In genomic region chr11:64766881-64767280, GRCh38 we compare ENCODE assay signal across 12 cellular contexts. TPM values are rescaled to one million over a fixed set of nuclear protein-coding genes. Genes with fewer than 3 reads are reported as not detected.
DNase-seq lines count a peak whose midpoint lies in the region; ATAC-seq and TF ChIP-seq lines count a peak whose summit lies in the region.
"Had no signal": no experiment of that assay in that cellular context is flagged by ENCODE, and none has a peak within 500 bp of the region (broad histone marks: within the 10 kb centered on the region; RNA-seq: fewer than 3 reads in every experiment).

No MANE protein-coding gene starts in this region.

- WGBS in SK-N-SH (ENCODE audit: low lambda C conversion rate) = 96% methylated on average over 8 of the region's 11 CpGs
- no CpG with 5 or more reads among the region's 11 CpGs for WGBS in H9 (ENCODE audit: extremely low coverage, insufficient read length, low lambda C conversion rate)

- H3K18ac ChIP-seq in H9 (ENCODE audit: insufficient read length, low read depth, low read length) = no peak overlapping the region

- peaks cover 63 to 89% (median 81%) of the 10 kb centered on the region in 3 experiments; a peak in 6 of 7 replicates for H3K36me3 Mint-ChIP-seq in H9 (ENCODE audit: insufficient read depth in 1 of 3, low read depth in 3 of 3)

- no peak for TF ChIP-seq EP300 in SK-N-SH (IDR thresholded peaks at IDR 0.05; ENCODE audit: borderline replicate concordance in 1 of 2, low read depth in 1 of 2, low read length in 1 of 2)

- no peak overlapping the region for H4K5ac ChIP-seq in H9 (ENCODE audit: insufficient read length, low read depth, low read length)

- H3K27me3 Mint-ChIP-seq in H9 (ENCODE audit: low read depth) = no peaks in the 10 kb centered on the region
- H3K27me3 Mint-ChIP-seq: type B pancreatic cell had no signal

- H3K79me2 ChIP-seq in SK-N-SH (ENCODE audit: insufficient read depth) (peaks cover 54% of the 10 kb centered on the region), H9 (ENCODE audit: insufficient read depth, low read length) (no peaks in the 10 kb centered on the region)

- no peak overlapping the region for H3K14ac ChIP-seq in H9 (ENCODE audit: insufficient read depth, low read length)

- CTCF ChIA-PET in SK-N-SH (lab: Yijun Ruan, JAX) = interaction anchor here (0.6 to 4.4 kb wide), 13 partner anchors 7 to 78 kb away, joined by 3 to 47 read pairs (median 3); partner anchors contain the start of genes PYGM and SF1

- no peak for TF ChIP-seq CTCF in SK-N-SH (IDR thresholded peaks at IDR 0.05)
- no peak for TF ChIP-seq CTCF in H9 (conservative IDR thresholded peaks at IDR 0.05)
- TF ChIP-seq CTCF in coronary artery (IDR thresholded peaks at IDR 0.05) = no peak

- H3K4me1 Mint-ChIP-seq in H9 = peaks cover 52 to 64% of the 10 kb centered on the region in 2 experiments

- no peak overlapping the region for H4K91ac ChIP-seq in H9 (ENCODE audit: insufficient read length, low read depth, low read length)

- H3K23me2 ChIP-seq in H9 (ENCODE audit: insufficient read length, low read depth, low read length, poor library complexity, severe bottlenecking) = no peaks in the 10 kb centered on the region

- no peaks in the 10 kb centered on the region; a peak in 1 of 5 replicates for H3K9me3 Mint-ChIP-seq in H9
- H3K9me3 Mint-ChIP-seq: nephron, type B pancreatic cell had no signal

- no peak for ATAC-seq in SK-N-SH treated with all-trans-retinoic acid at 6 μM for 48 hours

- H4K20me1 ChIP-seq in SK-N-SH (ENCODE audit: insufficient read depth) (peaks cover 82% of the 10 kb centered on the region), H9 (ENCODE audit: control insufficient read depth, insufficient read depth, insufficient read length) (peaks cover 3% of the 10 kb centered on the region)

- H2AFZ ChIP-seq in SK-N-SH (ENCODE audit: low read depth) (no peak overlapping the region), H9 (ENCODE audit: low read length) (no peak overlapping the region)

- no peak overlapping the region for H2BK20ac ChIP-seq in H9 (ENCODE audit: low read depth, low read length, poor library complexity, severe bottlenecking)

- H3K4me1 ChIP-seq in SK-N-SH (ENCODE audit: control insufficient read depth in 1 of 2, insufficient read depth in 2 of 2, low read depth in 1 of 2, low read length in 1 of 2) (peaks cover 11 to 19% of the 10 kb centered on the region in 2 experiments; a peak in 3 of 4 replicates), H9 (ENCODE audit: insufficient read depth, low read length) (peaks cover 4% of the 10 kb centered on the region; the same call in 1 of the 2 replicates), rectal smooth muscle tissue (ENCODE audit: control insufficient read depth, insufficient read depth, low read length) (peaks cover 29% of the 10 kb centered on the region)

- H2BK15ac ChIP-seq in H9 (ENCODE audit: low read depth, low read length) = no peak overlapping the region

- H3K9me3 ChIP-seq in SK-N-SH (no peaks in the 10 kb centered on the region), H9 (ENCODE audit: control insufficient read depth, low read depth, low read length) (no peaks in the 10 kb centered on the region)

- H3K27me3 ChIP-seq in SK-N-SH (ENCODE audit: insufficient read depth) (no peaks in the 10 kb centered on the region), H9 (ENCODE audit: insufficient read depth, low read length) (no peaks in the 10 kb centered on the region), rectal smooth muscle tissue (ENCODE audit: control insufficient read depth, insufficient read depth, low read length) (no peaks in the 10 kb centered on the region)
- H3K27me3 ChIP-seq: foreskin keratinocyte had no signal

- POLR2A ChIA-PET in SK-N-SH (lab: Yijun Ruan, JAX) = no interaction called here

- H3K27ac ChIP-seq in SK-N-SH (ENCODE audit: low read depth in 2 of 2, low read length in 1 of 2) (no peak overlapping the region; a peak in 1 of 4 replicates), H9 (ENCODE audit: insufficient read length, low read depth, low read length) (no peak overlapping the region), coronary artery (peak overlapping the region; percentile 23 to 74), rectal smooth muscle tissue (ENCODE audit: low read depth, low read length) (peak overlapping the region; percentile 58)
- H3K27ac ChIP-seq: foreskin keratinocyte had no signal

- H3K4me2 ChIP-seq in SK-N-SH = no peak overlapping the region
- no peak overlapping the region for H3K4me2 ChIP-seq in H9 (ENCODE audit: insufficient read depth, insufficient read length, low read length)

- no peak overlapping the region for H2BK12ac ChIP-seq in H9 (ENCODE audit: insufficient read length, low read depth, low read length)

- no peak overlapping the region for H3K4me3 ChIP-seq in SK-N-SH (ENCODE audit: low read depth in 2 of 2, low read length in 1 of 2)
- no peak overlapping the region for H3K4me3 ChIP-seq in coronary artery
- H3K4me3 ChIP-seq in rectal smooth muscle tissue (ENCODE audit: low read length) = no peak overlapping the region

- H2BK5ac ChIP-seq in H9 (ENCODE audit: insufficient read length, low read length) = no peak overlapping the region

- no peak overlapping the region for H3K4me3 Mint-ChIP-seq in H9
- H3K4me3 Mint-ChIP-seq: nephron, type B pancreatic cell had no signal

- H2AK5ac ChIP-seq in H9 (ENCODE audit: insufficient read length, low read length) = no peak overlapping the region

- H3K56ac ChIP-seq in H9 (ENCODE audit: insufficient read length, low read depth, low read length) = no peak overlapping the region

- peak overlapping the region in 2 of 3 experiments; percentile 81 to 86; a peak in 2 of 7 replicates for H3K27ac Mint-ChIP-seq in H9

- peaks cover 3% of the 10 kb centered on the region for H3K79me1 ChIP-seq in H9 (ENCODE audit: insufficient read depth, low read depth, low read length, poor library complexity, severe bottlenecking)

- peaks cover 72 to 92% of the 10 kb centered on the region in 2 experiments for H3K36me3 ChIP-seq in SK-N-SH (replicated peaks in 1 of 2; ENCODE audit: control insufficient read depth in 1 of 2, insufficient read depth in 2 of 2, low read length in 1 of 2)
- peaks cover 71% of the 10 kb centered on the region for H3K36me3 ChIP-seq in rectal smooth muscle tissue (ENCODE audit: control insufficient read depth, insufficient read depth, low read length)

- DNase-seq in SK-N-SH (peak; percentile 8), H9 (no peak), coronary artery (ENCODE audit: low spot score) (no peak), NCI-H1694 (lab: John Stamatoyannopoulos, UW) (no peak), DMS79 (lab: John Stamatoyannopoulos, UW) (no peak), HT-29 (ENCODE audit: low spot score) (no peak)
- DNase-seq: foreskin keratinocyte, small intestine had no signal

- H3K9ac ChIP-seq in SK-N-SH (no peak overlapping the region), H9 (ENCODE audit: extremely low read depth, insufficient read length, low read length) (no peak overlapping the region), rectal smooth muscle tissue (ENCODE audit: low read length) (no peak overlapping the region)

- no peak for TF ChIP-seq RAD21 in SK-N-SH (IDR thresholded peaks at IDR 0.05; ENCODE audit: low read length)

- peaks cover 59% of the 10 kb centered on the region for H3F3A ChIP-seq in SK-N-SH (replicated peaks; ENCODE audit: insufficient read depth)

- H3K4ac ChIP-seq in H9 (ENCODE audit: low read depth, low read length) = no peak overlapping the region

- H3T11ph ChIP-seq in H9 (ENCODE audit: low read length) = no peak overlapping the region

- H3K9me2 ChIP-seq in SK-N-SH = no peaks in the 10 kb centered on the region

- no peak overlapping the region for H3K23ac ChIP-seq in H9 (ENCODE audit: insufficient read length, low read depth, low read length)

- H2BK120ac ChIP-seq in H9 (ENCODE audit: low read depth, low read length, poor library complexity, severe bottlenecking) = no peak overlapping the region

- H4K8ac ChIP-seq in H9 (replicated peaks; ENCODE audit: insufficient read length, low read depth, low read length) = no peak overlapping the region

TF ChIP-seq in SK-N-SH, 30 proteins besides CTCF, POLR2A, EP300 and RAD21 (continues in another document):
- no peak for TF ChIP-seq FOXJ3 (CRISPR knock-in tag; IDR thresholded peaks at IDR 0.05)
- TF ChIP-seq RFX5 (IDR thresholded peaks at IDR 0.05; ENCODE audit: low read length) = no peak
- TF ChIP-seq RCOR1 (IDR thresholded peaks at IDR 0.05; ENCODE audit: low read length) = no peak
- TF ChIP-seq GATA2 (CRISPR knock-in tag; IDR thresholded peaks at IDR 0.05) = no peak

TF ChIP-seq in SK-N-SH treated with all-trans-retinoic acid at 6 μM for 48 hours, 23 proteins besides CTCF, POLR2A, EP300 and RAD21 (continues in another document):
- TF ChIP-seq GLIS3 (CRISPR knock-in tag; IDR thresholded peaks at IDR 0.05) = no peak

RNA-seq across cellular contexts. Expression of gene PYGM, which starts 7.1 kb away (rescaled TPM):
- 0.08 TPM in 2 replicates for polyA plus RNA-seq in SK-N-SH (2012; rRNA removed)
- 0.03 and 0.05 TPM in 2 replicates for polyA plus RNA-seq in SK-N-SH (2012; cell fraction: cytosol; rRNA removed)
- 0.21 and 0.23 TPM in 2 replicates for polyA plus RNA-seq in SK-N-SH (2012; cell fraction: nucleus; rRNA removed)
- total RNA-seq in H9 (2021) = 3.6 TPM in 2 replicates
- total RNA-seq in HT-29 (2014; rRNA removed; shearing (Covaris generic)) = 0.16 and 0.23 TPM in 2 replicates

RNA-seq across cellular contexts. Expression of gene SF1, which starts 11.5 kb away (rescaled TPM):
- polyA plus RNA-seq in SK-N-SH (2012; rRNA removed) = 59.4 and 66.3 TPM in 2 replicates
- polyA plus RNA-seq in SK-N-SH (2012; cell fraction: cytosol; rRNA removed) = 60.8 and 62.6 TPM in 2 replicates
- 316 TPM in 2 replicates for polyA plus RNA-seq in SK-N-SH (2012; cell fraction: nucleus; rRNA removed)
- total RNA-seq in H9 (2021) = 514 and 528 TPM in 2 replicates
- total RNA-seq in HT-29 (2014; rRNA removed; shearing (Covaris generic)) = 193 and 251 TPM in 2 replicates

RNA-seq across cellular contexts. Expression of gene RASGRP2, which starts 22.9 kb away (rescaled TPM):
- 1.6 and 2.2 TPM in 2 replicates for polyA plus RNA-seq in SK-N-SH (2012; rRNA removed)
- 0.50 and 0.92 TPM in 2 replicates for polyA plus RNA-seq in SK-N-SH (2012; cell fraction: cytosol; rRNA removed)
- polyA plus RNA-seq in SK-N-SH (2012; cell fraction: nucleus; rRNA removed) = 10.3 and 12.9 TPM in 2 replicates
- 24.0 and 26.9 TPM in 2 replicates for total RNA-seq in H9 (2021)
- total RNA-seq in HT-29 (2014; rRNA removed; shearing (Covaris generic)) = not detected in 2 replicates

RNA-seq across cellular contexts. Expression of gene MAP4K2, which starts 36.1 kb away (rescaled TPM):
- polyA plus RNA-seq in SK-N-SH (2012; rRNA removed) = 17.4 and 20.0 TPM in 2 replicates
- polyA plus RNA-seq in SK-N-SH (2012; cell fraction: cytosol; rRNA removed) = 6.5 and 10.8 TPM in 2 replicates
- polyA plus RNA-seq in SK-N-SH (2012; cell fraction: nucleus; rRNA removed) = 52.1 and 63.7 TPM in 2 replicates
- total RNA-seq in H9 (2021) = 21.6 and 24.7 TPM in 2 replicates
- 44.4 and 57.0 TPM in 2 replicates for total RNA-seq in HT-29 (2014; rRNA removed; shearing (Covaris generic))

RNA-seq across cellular contexts. Expression of gene MEN1, which starts 43.5 kb away (rescaled TPM):
- polyA plus RNA-seq in SK-N-SH (2012; rRNA removed) = 40.7 and 52.9 TPM in 2 replicates
- 17.3 and 26.9 TPM in 2 replicates for polyA plus RNA-seq in SK-N-SH (2012; cell fraction: cytosol; rRNA removed)
- 101 and 105 TPM in 2 replicates for polyA plus RNA-seq in SK-N-SH (2012; cell fraction: nucleus; rRNA removed)
- total RNA-seq in H9 (2021) = 49.9 and 50.0 TPM in 2 replicates
- total RNA-seq in HT-29 (2014; rRNA removed; shearing (Covaris generic)) = 35.1 and 38.0 TPM in 2 replicates

Comparison
In these comparisons a context has a peak if more than half of its experiments do, and no peak if none do; other contexts are left out.
1. H3K27ac ChIP-seq: peak in coronary artery (2 of 2) and rectal smooth muscle tissue (single experiment); none in SK-N-SH (0 of 2) and H9 (single experiment).
2. RNA of gene RASGRP2, which starts 22.9 kb away (total RNA-seq): 24.0 to 26.9 TPM in H9; not detected in HT-29; every median in the first group is over 10 times any median in the second.